Comparison of ENCODE assay signal across 11 cellular contexts in the genomic region with DNA sequence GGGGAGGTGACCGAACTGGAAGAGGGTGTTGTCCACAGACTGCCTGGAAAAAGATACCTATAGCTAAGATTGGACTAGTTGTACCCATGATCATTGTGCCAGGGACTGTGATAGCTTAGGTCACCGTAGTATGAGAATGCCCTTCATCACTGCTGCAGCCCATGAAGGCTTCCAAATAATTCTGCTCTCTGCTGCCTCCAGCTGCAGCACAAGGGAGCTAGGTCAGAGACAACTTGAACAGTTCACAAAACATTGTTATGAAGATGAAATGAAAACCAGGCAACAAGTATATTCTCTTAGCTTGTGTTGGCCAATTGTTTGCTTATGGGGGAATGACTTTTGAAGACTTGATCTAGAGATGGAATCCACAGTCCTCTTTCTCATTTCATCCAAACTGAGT.
DNase-seq lines count a peak whose midpoint lies in the region; ATAC-seq and TF ChIP-seq lines count a peak whose summit lies in the region.
"Had no signal": no experiment of that assay in that cellular context is flagged by ENCODE, and none has a peak within 500 bp of the region (broad histone marks: within the 10 kb centered on the region; RNA-seq: fewer than 3 reads in every experiment).

No MANE protein-coding gene starts in this region.

- H3K27me3 Mint-ChIP-seq in GM23338 (ENCODE audit: insufficient read depth, low read depth, poor library complexity) (no peaks in the 10 kb centered on the region), neural progenitor cell (ENCODE audit: insufficient read depth, low read depth) (peaks cover 3% of the 10 kb centered on the region), T-helper 17 cell (peaks cover 10% of the 10 kb centered on the region)
- H3K27me3 Mint-ChIP-seq in activated CD8-positive, alpha-beta memory T cell treated with anti-CD3 and anti-CD28 coated beads, Interleukin-2, amount 10 ng/mL, durations not matched to agents 7 days and 5 days, result peaks cover 2% of the 10 kb centered on the region

- H3K4me3 Mint-ChIP-seq in GM23338 (no peak overlapping the region), neural progenitor cell (no peak overlapping the region), T-helper 17 cell (no peak overlapping the region)
- no peak overlapping the region for H3K4me3 Mint-ChIP-seq in activated CD8-positive, alpha-beta memory T cell treated with anti-CD3 and anti-CD28 coated beads, Interleukin-2, amount 10 ng/mL, durations not matched to agents 7 days and 5 days

- peak; percentile 3 for DNase-seq in NCI-H82 (lab: John Stamatoyannopoulos, UW)
- no peak for DNase-seq in NCI-H82 treated with DMSO at 0.1 percent for 48 hours (lab: John Stamatoyannopoulos, UW; ENCODE audit: unreplicated experiment)
- no peak for DNase-seq in GM23338 (ENCODE audit: low spot score)
- DNase-seq in neural progenitor cell (ENCODE audit: low spot score), result no peak
- no peak for DNase-seq in activated CD8-positive, alpha-beta memory T cell treated with anti-CD3 and anti-CD28 coated beads, Interleukin-2, amount 10 ng/mL, durations not matched to agents 7 days and 5 days
- DNase-seq in T-helper 17 cell, result no peak
- DNase-seq: dermis blood vessel endothelial cell, NCI-H1694 had no signal

- no peaks in the 10 kb centered on the region for H3K9me3 ChIP-seq in SU-DHL-6 (ENCODE audit: insufficient read depth, low read length)
- no peaks in the 10 kb centered on the region for H3K9me3 ChIP-seq in neural progenitor cell (ENCODE audit: low read depth)
- H3K9me3 ChIP-seq in T-helper 17 cell (ENCODE audit: control insufficient read depth, low read length, poor library complexity, severe bottlenecking), result no peaks in the 10 kb centered on the region

- H3F3A ChIP-seq in GM23338 (replicated peaks; ENCODE audit: low read depth) (no peaks in the 10 kb centered on the region), SU-DHL-6 (ENCODE audit: insufficient read depth) (no peaks in the 10 kb centered on the region), neural progenitor cell (ENCODE audit: low read depth) (no peaks in the 10 kb centered on the region)

- H3K79me2 ChIP-seq in GM23338 (replicated peaks; ENCODE audit: insufficient read depth), result no peaks in the 10 kb centered on the region
- no peaks in the 10 kb centered on the region for H3K79me2 ChIP-seq in SU-DHL-6 (ENCODE audit: insufficient read depth, low read length)
- no peaks in the 10 kb centered on the region for H3K79me2 ChIP-seq in neural progenitor cell (ENCODE audit: low read depth)

- H4K20me1 ChIP-seq in GM23338 (replicated peaks; ENCODE audit: insufficient read depth) (no peaks in the 10 kb centered on the region), SU-DHL-6 (ENCODE audit: low read depth, low read length) (no peaks in the 10 kb centered on the region), neural progenitor cell (ENCODE audit: low read depth) (no peaks in the 10 kb centered on the region)

- H3K4me3 ChIP-seq in GM23338 (no peak overlapping the region), SU-DHL-6 (ENCODE audit: insufficient read depth, low read length, poor library complexity, severe bottlenecking) (no peak overlapping the region), neural progenitor cell (no peak overlapping the region)
- H3K4me3 ChIP-seq: SK-N-MC had no signal

- H3K27ac Mint-ChIP-seq in GM23338 (no peak overlapping the region), neural progenitor cell (no peak overlapping the region), T-helper 17 cell (no peak overlapping the region)
- no peak overlapping the region for H3K27ac Mint-ChIP-seq in activated CD8-positive, alpha-beta memory T cell treated with anti-CD3 and anti-CD28 coated beads, Interleukin-2, amount 10 ng/mL, durations not matched to agents 7 days and 5 days

- no peaks in the 10 kb centered on the region for H3K27me3 ChIP-seq in GM23338 (ENCODE audit: insufficient read depth)
- no peaks in the 10 kb centered on the region for H3K27me3 ChIP-seq in SU-DHL-6 (ENCODE audit: low read length)
- H3K27me3 ChIP-seq in neural progenitor cell, result no peaks in the 10 kb centered on the region

- CTCF ChIA-PET in activated CD8-positive, alpha-beta memory T cell treated with anti-CD3 and anti-CD28 coated beads, Interleukin-2, amount 10 ng/mL, durations not matched to agents 7 days and 5 days (lab: Charles Lee), result interaction anchor here (1.7 to 2.5 kb wide), 3 partner anchors 8 to 25 kb away, joined by 4 to 8 read pairs (median 8); no protein-coding TSS in a partner anchor

- H3K36me3 Mint-ChIP-seq in GM23338 (ENCODE audit: low read depth) (no peaks in the 10 kb centered on the region), neural progenitor cell (no peaks in the 10 kb centered on the region), T-helper 17 cell (ENCODE audit: low read depth) (no peaks in the 10 kb centered on the region)
- no peaks in the 10 kb centered on the region for H3K36me3 Mint-ChIP-seq in activated CD8-positive, alpha-beta memory T cell treated with anti-CD3 and anti-CD28 coated beads, Interleukin-2, amount 10 ng/mL, durations not matched to agents 7 days and 5 days

- H3K36me3 ChIP-seq in GM23338 (ENCODE audit: insufficient read depth) (0 out of 2 replicates have a peak, but pooled peaks cover 3% of the 10 kb centered on the region), SU-DHL-6 (ENCODE audit: low read length) (no peaks in the 10 kb centered on the region), neural progenitor cell (no peaks in the 10 kb centered on the region)

- H3K9ac ChIP-seq in SU-DHL-6 (ENCODE audit: low read length) (no peak overlapping the region), neural progenitor cell (no peak overlapping the region)

- H3K9me3 Mint-ChIP-seq in GM23338, result no peaks in the 10 kb centered on the region; the same call in 1 of the 3 replicates
- no peaks in the 10 kb centered on the region for H3K9me3 Mint-ChIP-seq in neural progenitor cell
- no peaks in the 10 kb centered on the region for H3K9me3 Mint-ChIP-seq in activated CD8-positive, alpha-beta memory T cell treated with anti-CD3 and anti-CD28 coated beads, Interleukin-2, amount 10 ng/mL, durations not matched to agents 7 days and 5 days (ENCODE audit: low read depth)

- H2AFZ ChIP-seq in GM23338 (no peak overlapping the region), SU-DHL-6 (ENCODE audit: low read depth, low read length, severe bottlenecking) (no peak overlapping the region), neural progenitor cell (replicated peaks) (no peak overlapping the region)

- H3K4me1 ChIP-seq in GM23338 (ENCODE audit: insufficient read depth) (no peaks in the 10 kb centered on the region), neural progenitor cell (no peaks in the 10 kb centered on the region)

- H3K4me2 ChIP-seq in GM23338 (no peak overlapping the region), SU-DHL-6 (ENCODE audit: low read depth, low read length, poor library complexity, severe bottlenecking) (no peak overlapping the region), neural progenitor cell (no peak overlapping the region)

- H3K27ac ChIP-seq in GM23338 (ENCODE audit: low read depth), result no peak overlapping the region
- no peak overlapping the region for H3K27ac ChIP-seq in SU-DHL-6 (ENCODE audit: low read depth, low read length)
- H3K27ac ChIP-seq in neural progenitor cell, result no peak overlapping the region
- H3K27ac ChIP-seq: SK-N-MC had no signal

- H3K9me2 ChIP-seq in GM23338 (ENCODE audit: insufficient read depth), result peaks cover 17% of the 10 kb centered on the region
- no peaks in the 10 kb centered on the region for H3K9me2 ChIP-seq in SU-DHL-6 (replicated peaks; ENCODE audit: insufficient read depth, low read length)

- ATAC-seq in GM23338 (peak; percentile 42; the same call in 2 of the 3 replicates), T-helper 17 cell (no peak), HG02642 (IDR thresholded peaks at IDR 0.05; ENCODE audit: poor library complexity, unreplicated experiment) (no peak)
- ATAC-seq in activated CD8-positive, alpha-beta memory T cell treated with anti-CD3 and anti-CD28 coated beads, Interleukin-2, amount 10 ng/mL, durations not matched to agents 7 days and 5 days, result no peak

- peak in 1 of 2 experiments; percentile 25; a peak in 3 of 4 replicates for TF ChIP-seq CTCF in GM23338 (conservative IDR thresholded peaks at IDR 0.05; ENCODE audit: low read depth in 2 of 2)
- TF ChIP-seq CTCF in SU-DHL-6 (IDR thresholded peaks at IDR 0.05; ENCODE audit: insufficient read depth, low read length, poor library complexity, severe bottlenecking), result peak; percentile 29
- peak; percentile 22 for TF ChIP-seq CTCF in neural progenitor cell (IDR thresholded peaks at IDR 0.05)

- peaks cover 6% of the 10 kb centered on the region; the same call in 1 of the 3 replicates for H3K4me1 Mint-ChIP-seq in GM23338
- H3K4me1 Mint-ChIP-seq in neural progenitor cell, result no peaks in the 10 kb centered on the region
- H3K4me1 Mint-ChIP-seq in activated CD8-positive, alpha-beta memory T cell treated with anti-CD3 and anti-CD28 coated beads, Interleukin-2, amount 10 ng/mL, durations not matched to agents 7 days and 5 days, result peaks cover 3% of the 10 kb centered on the region
- H3K4me1 Mint-ChIP-seq in T-helper 17 cell, result no peaks in the 10 kb centered on the region

TF ChIP-seq in GM23338, 12 proteins besides CTCF, POLR2A, EP300 and RAD21 (continues in another document):
- no peak for TF ChIP-seq STAT1 (IDR thresholded peaks at IDR 0.05; ENCODE audit: unreplicated experiment)
- TF ChIP-seq NANOG (IDR thresholded peaks at IDR 0.05; ENCODE audit: borderline replicate concordance), result no peak
- TF ChIP-seq CREB1 (CRISPR knock-in tag; IDR thresholded peaks at IDR 0.05; ENCODE audit: low read depth), result no peak
- TF ChIP-seq ZNF114 (CRISPR knock-in tag; IDR thresholded peaks at IDR 0.05), result no peak
- TF ChIP-seq ZNF331 (CRISPR knock-in tag; IDR thresholded peaks at IDR 0.05; ENCODE audit: low read depth), result no peak
